21 cellular contexts compared by ENCODE assay signal in the genomic region with DNA sequence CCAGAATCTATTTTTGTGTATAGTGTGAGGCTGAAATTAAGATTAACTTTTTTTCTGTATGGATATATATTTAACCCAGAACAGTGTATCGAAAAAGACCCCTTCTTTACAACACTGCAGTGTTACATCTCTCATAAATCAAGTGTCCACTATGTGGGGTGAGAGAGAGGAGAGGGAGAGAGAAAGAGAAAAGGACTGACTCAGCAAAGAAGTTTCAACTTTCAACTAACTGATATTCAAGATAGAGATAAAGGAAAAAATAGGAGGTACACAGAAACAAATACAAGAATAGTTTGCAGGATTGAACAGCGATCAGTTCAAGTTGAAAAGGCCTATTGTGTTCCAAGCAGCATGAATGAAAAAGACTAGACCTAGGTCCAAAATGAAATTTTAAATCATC.
"Had no signal": no experiment of that assay in that cellular context is flagged by ENCODE, and none has a peak within 500 bp of the region (broad histone marks: within the 10 kb centered on the region; RNA-seq: fewer than 3 reads in every experiment).

No MANE protein-coding gene starts in this region.

- FAIRE-seq: endothelial cell of umbilical vein, keratinocyte had no signal

- H3K27me3 ChIP-seq: colonic mucosa, foreskin keratinocyte, sigmoid colon, stomach had no signal

- H3K36me3 ChIP-seq: colonic mucosa, left ventricle myocardium inferior, lower lobe of right lung, sigmoid colon, stomach, thoracic aorta had no signal

- DNase-seq: colonic mucosa; dermis blood vessel endothelial cell; erythroblast; foreskin keratinocyte; immature natural killer cell; left ventricle myocardium inferior; lower lobe of right lung; midbrain; posterior cingulate gyrus; sigmoid colon; stimulated activated CD4-positive, alpha-beta T cell treated with anti-CD3 and anti-CD28 coated beads, Interleukin-2, amount 100 ng/mL, for 24 hours; stimulated activated CD4-positive, alpha-beta T cell treated with anti-CD3 and anti-CD28 coated beads, Interleukin-4, amount 100 ng/mL, for 4 hours; stimulated activated naive B cell treated with anti-CD40 and anti-IgM and Interleukin-4, amounts not matched to agents 10 μg/mL and 1 μg/mL and 100 μg/mL, for 72 hours; stomach; substantia nigra; trophoblast cell had no signal

- H3K4me1 ChIP-seq: colonic mucosa, foreskin keratinocyte, left ventricle myocardium inferior, lower lobe of right lung, sigmoid colon, stomach had no signal

- H3K27ac ChIP-seq: colonic mucosa, foreskin keratinocyte, left ventricle myocardium inferior, lower lobe of right lung, sigmoid colon, skin epidermis, stomach, thoracic aorta had no signal

- H3K4me3 ChIP-seq: colonic mucosa, left ventricle myocardium inferior, lower lobe of right lung, sigmoid colon, skin epidermis, stomach, thoracic aorta had no signal

- H3K9me3 ChIP-seq: colonic mucosa, left ventricle myocardium inferior, lower lobe of right lung, sigmoid colon, stomach, thoracic aorta had no signal

- ATAC-seq: foreskin keratinocyte; lower lobe of right lung; natural killer cell treated with Interleukin-12 subunit alpha and Interleukin-12 subunit beta and Interleukin-15 and Interleukin-18, amount 100 ng/mL, for 72 hours; stimulated activated naive B cell treated with anti-CD40 and anti-IgM and Interleukin-4, amounts not matched to agents 10 μg/mL and 1 μg/mL and 100 μg/mL, for 72 hours had no signal
